ENCODE assay signal across 1 cellular context in genomic region chr7:1450431-1450830, GRCh38.
TF ChIP-seq lines count a peak whose summit lies in the region.

No MANE protein-coding gene starts in this region.

TF ChIP-seq in HepG2, 621 proteins besides CTCF, POLR2A, EP300 and RAD21:
- TF ChIP-seq BCL3 (CRISPR knock-in tag; IDR thresholded peaks at IDR 0.05), result no peak
- TF ChIP-seq HNRNPLL (IDR thresholded peaks at IDR 0.05; ENCODE audit: low read depth, low read length, poor library complexity, severe bottlenecking), result peak; percentile 13
